In the genomic region with DNA sequence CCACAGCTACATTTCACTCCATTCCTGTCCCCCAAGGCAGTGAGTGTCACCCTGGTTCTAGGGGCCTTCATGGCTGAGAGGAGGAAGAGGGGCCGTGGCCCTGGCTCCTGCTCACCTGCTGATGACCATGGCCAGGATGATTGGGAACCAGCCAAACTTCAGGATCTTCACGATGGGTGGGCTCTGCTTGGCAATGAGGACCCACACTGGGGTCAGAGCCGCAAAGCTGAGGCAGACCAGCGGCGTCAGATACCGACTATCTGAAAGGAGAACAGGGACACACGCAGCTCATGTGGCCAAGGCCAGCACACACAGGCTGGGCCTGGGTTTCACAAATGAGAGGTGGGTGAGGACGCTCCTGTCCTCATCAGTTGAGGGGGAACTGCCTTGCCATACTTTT, we compare ENCODE assay signal across 2 cellular contexts.
A peak's percentile ranks its signal among the peaks of the same experiment; 100 is the strongest.
TF ChIP-seq lines count a peak whose summit lies in the region.

No MANE protein-coding gene starts in this region.

TF ChIP-seq in HEK293, 187 proteins besides CTCF, POLR2A, EP300 and RAD21:
- TF ChIP-seq, protein P1, sequence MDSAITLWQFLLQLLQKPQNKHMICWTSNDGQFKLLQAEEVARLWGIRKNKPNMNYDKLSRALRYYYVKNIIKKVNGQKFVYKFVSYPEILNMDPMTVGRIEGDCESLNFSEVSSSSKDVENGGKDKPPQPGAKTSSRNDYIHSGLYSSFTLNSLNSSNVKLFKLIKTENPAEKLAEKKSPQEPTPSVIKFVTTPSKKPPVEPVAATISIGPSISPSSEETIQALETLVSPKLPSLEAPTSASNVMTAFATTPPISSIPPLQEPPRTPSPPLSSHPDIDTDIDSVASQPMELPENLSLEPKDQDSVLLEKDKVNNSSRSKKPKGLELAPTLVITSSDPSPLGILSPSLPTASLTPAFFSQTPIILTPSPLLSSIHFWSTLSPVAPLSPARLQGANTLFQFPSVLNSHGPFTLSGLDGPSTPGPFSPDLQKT (IDR thresholded peaks at IDR 0.05; ENCODE audit: borderline replicate concordance, low read depth, low read length): no peak
- TF ChIP-seq ZNF10 (tag by site-specific recombination; IDR thresholded peaks at IDR 0.05): peak; percentile 51; the same call in 1 of the 2 replicates
- TF ChIP-seq, protein P2, sequence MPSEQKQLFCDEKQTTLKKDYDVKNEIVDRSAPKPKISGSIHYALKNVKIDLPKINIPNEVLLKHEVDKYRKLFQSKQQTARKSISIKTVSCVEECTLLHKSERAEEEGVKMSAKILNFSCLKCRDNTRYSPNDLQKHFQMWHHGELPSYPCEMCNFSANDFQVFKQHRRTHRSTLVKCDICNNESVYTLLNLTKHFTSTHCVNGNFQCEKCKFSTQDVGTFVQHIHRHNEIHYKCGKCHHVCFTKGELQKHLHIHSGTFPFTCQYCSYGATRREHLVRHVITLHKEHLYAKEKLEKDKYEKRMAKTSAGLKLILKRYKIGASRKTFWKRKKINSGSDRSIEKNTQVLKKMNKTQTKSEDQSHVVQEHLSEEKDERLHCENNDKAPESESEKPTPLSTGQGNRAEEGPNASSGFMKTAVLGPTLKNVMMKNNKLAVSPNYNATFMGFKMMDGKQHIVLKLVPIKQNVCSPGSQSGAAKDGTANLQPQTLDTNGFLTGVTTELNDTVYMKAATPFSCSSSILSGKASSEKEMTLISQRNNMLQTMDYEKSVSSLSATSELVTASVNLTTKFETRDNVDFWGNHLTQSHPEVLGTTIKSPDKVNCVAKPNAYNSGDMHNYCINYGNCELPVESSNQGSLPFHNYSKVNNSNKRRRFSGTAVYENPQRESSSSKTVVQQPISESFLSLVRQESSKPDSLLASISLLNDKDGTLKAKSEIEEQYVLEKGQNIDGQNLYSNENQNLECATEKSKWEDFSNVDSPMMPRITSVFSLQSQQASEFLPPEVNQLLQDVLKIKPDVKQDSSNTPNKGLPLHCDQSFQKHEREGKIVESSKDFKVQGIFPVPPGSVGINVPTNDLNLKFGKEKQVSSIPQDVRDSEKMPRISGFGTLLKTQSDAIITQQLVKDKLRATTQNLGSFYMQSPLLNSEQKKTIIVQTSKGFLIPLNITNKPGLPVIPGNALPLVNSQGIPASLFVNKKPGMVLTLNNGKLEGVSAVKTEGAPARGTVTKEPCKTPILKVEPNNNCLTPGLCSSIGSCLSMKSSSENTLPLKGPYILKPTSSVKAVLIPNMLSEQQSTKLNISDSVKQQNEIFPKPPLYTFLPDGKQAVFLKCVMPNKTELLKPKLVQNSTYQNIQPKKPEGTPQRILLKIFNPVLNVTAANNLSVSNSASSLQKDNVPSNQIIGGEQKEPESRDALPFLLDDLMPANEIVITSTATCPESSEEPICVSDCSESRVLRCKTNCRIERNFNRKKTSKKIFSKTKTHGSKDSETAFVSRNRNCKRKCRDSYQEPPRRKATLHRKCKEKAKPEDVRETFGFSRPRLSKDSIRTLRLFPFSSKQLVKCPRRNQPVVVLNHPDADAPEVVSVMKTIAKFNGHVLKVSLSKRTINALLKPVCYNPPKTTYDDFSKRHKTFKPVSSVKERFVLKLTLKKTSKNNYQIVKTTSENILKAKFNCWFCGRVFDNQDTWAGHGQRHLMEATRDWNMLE (tag by site-specific recombination; conservative IDR thresholded peaks at IDR 0.05; ENCODE audit: low read depth): no peak
- TF ChIP-seq ZNF133 (tag by site-specific recombination; IDR thresholded peaks at IDR 0.05): no peak
- no peak for TF ChIP-seq ZNF169 (tag by site-specific recombination; IDR thresholded peaks at IDR 0.05)
- no peak for TF ChIP-seq ZBTB7A (tag by site-specific recombination; IDR thresholded peaks at IDR 0.05; ENCODE audit: low read depth)
- TF ChIP-seq ZFP3 (tag by site-specific recombination; IDR thresholded peaks at IDR 0.05; ENCODE audit: low read depth): no peak
- no peak for TF ChIP-seq SETDB1 (IDR thresholded peaks at IDR 0.05; ENCODE audit: insufficient read length, low read length)

TF ChIP-seq in H1, 55 proteins besides CTCF, POLR2A, EP300 and RAD21:
- TF ChIP-seq, protein P3, sequence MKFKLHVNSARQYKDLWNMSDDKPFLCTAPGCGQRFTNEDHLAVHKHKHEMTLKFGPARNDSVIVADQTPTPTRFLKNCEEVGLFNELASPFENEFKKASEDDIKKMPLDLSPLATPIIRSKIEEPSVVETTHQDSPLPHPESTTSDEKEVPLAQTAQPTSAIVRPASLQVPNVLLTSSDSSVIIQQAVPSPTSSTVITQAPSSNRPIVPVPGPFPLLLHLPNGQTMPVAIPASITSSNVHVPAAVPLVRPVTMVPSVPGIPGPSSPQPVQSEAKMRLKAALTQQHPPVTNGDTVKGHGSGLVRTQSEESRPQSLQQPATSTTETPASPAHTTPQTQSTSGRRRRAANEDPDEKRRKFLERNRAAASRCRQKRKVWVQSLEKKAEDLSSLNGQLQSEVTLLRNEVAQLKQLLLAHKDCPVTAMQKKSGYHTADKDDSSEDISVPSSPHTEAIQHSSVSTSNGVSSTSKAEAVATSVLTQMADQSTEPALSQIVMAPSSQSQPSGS (IDR thresholded peaks at IDR 0.05; ENCODE audit: low read length): no peak
- TF ChIP-seq SP2 (IDR thresholded peaks at IDR 0.05; ENCODE audit: low read length) (no peak), SIN3A (conservative IDR thresholded peaks at IDR 0.05 in 1 of 2, IDR thresholded peaks at IDR 0.05 in 1 of 2; ENCODE audit: low read depth in 1 of 2, low read length in 2 of 2) (no peak), SIX5 (IDR thresholded peaks at IDR 0.05; ENCODE audit: low read depth, low read length) (no peak), TEAD4 (IDR thresholded peaks at IDR 0.05; ENCODE audit: low read depth, low read length) (no peak), NANOG (IDR thresholded peaks at IDR 0.05; ENCODE audit: insufficient read depth, low read depth, low read length, poor library complexity, severe bottlenecking) (no peak), EGR1 (IDR thresholded peaks at IDR 0.05; ENCODE audit: borderline replicate concordance, low read depth, low read length) (no peak), BRCA1 (IDR thresholded peaks at IDR 0.05; ENCODE audit: low read depth, low read length) (no peak), BACH1 (IDR thresholded peaks at IDR 0.05; ENCODE audit: low read length) (no peak), JUND (IDR thresholded peaks at IDR 0.05; ENCODE audit: low read length) (no peak), MAFK (IDR thresholded peaks at IDR 0.05; ENCODE audit: low read depth, low read length) (no peak), SP1 (IDR thresholded peaks at IDR 0.05; ENCODE audit: low read depth, low read length) (no peak), JUN (IDR thresholded peaks at IDR 0.05; ENCODE audit: low read depth, low read length) (no peak), CTBP2 (IDR thresholded peaks at IDR 0.05; ENCODE audit: borderline replicate concordance, insufficient read depth, insufficient read length, low read length) (no peak), HDAC6 (IDR thresholded peaks at IDR 0.05; ENCODE audit: low read depth, low read length) (no peak)
TF ChIP-seq in H1: peak in this region for 0.
